In the genomic region with DNA sequence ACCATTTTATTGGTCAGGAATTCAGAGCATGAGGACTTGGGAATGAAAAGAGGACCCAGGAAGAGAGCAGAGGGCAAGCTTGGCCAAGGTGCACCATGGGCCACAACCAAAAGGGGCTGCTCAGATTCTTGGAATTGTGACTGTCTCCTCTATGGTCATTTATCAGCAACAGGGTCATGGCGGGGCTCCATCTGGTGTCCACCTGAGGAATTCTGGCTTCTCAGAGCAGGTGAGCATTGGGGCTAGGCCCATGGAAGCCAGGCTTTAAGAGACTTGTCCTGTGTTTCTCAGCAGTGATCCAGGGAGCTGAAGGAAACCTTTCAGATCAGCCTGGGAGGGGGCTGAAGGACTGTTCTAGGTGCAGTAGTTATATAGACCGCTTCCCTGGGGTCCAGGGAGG, we compare ENCODE assay signal across 1 cellular context.
TF ChIP-seq lines count a peak whose summit lies in the region.

No MANE protein-coding gene starts in this region.

TF ChIP-seq in SK-N-SH treated with all-trans-retinoic acid at 6 μM for 48 hours, 23 proteins besides CTCF, POLR2A, EP300 and RAD21 (continued from another document):
- TF ChIP-seq ZFP30 (CRISPR knock-in tag; IDR thresholded peaks at IDR 0.05) (no peak), ZNF70 (CRISPR knock-in tag; IDR thresholded peaks at IDR 0.05) (no peak)
